ENCODE assay signal across 10 cellular contexts in genomic region chr11:65215441-65216076, GRCh38. TPM values are rescaled to one million over a fixed set of nuclear protein-coding genes. Genes with fewer than 3 reads are reported as not detected.
DNase-seq lines count a peak whose midpoint lies in the region; TF ChIP-seq lines count a peak whose summit lies in the region.
"Had no signal": no experiment of that assay in that cellular context is flagged by ENCODE, and none has a peak within 500 bp of the region (broad histone marks: within the 10 kb centered on the region; RNA-seq: fewer than 3 reads in every experiment).

No MANE protein-coding gene starts in this region.

- in situ Hi-C loops in transverse colon (cut with MboI; ENCODE audit: low pct_ligation_motif_present in 1 of 4, low pct_unique_long_range_greater_than_20kb in 1 of 4, low sequenced_read_pairs in 3 of 4): no loop called here

- 87 to 91% methylated on average over 21 to 24 of the region's 24 CpGs for WGBS in transverse colon (ENCODE audit: low coverage in 1 of 2), 2 donors

- no peaks in the 10 kb centered on the region for H3K27me3 ChIP-seq in transverse colon
- H3K27me3 ChIP-seq: vagina had no signal

- CTCF ChIA-PET in HEK293 (lab: Yijun Ruan, JAX): interaction anchor here (0.9 to 1.1 kb wide), 2 partner anchors 11 to 35 kb away, joined by 5 read pairs; no protein-coding TSS in a partner anchor

- peaks cover 0 to 14% of the 10 kb centered on the region in 2 experiments; a peak in 1 of 3 replicates for H3K36me3 ChIP-seq in HEK293 (ENCODE audit: control insufficient read depth in 2 of 2, insufficient read depth in 1 of 2, low read length in 2 of 2)
- peaks cover 0 to 9% (median 3%) of the 10 kb centered on the region in 4 donors for H3K36me3 ChIP-seq in transverse colon

- no peaks in the 10 kb centered on the region for H3K9me3 ChIP-seq in HEK293 (ENCODE audit: control insufficient read depth, insufficient read depth, low read depth, low read length)
- H3K9me3 ChIP-seq in transverse colon: no peaks in the 10 kb centered on the region
- H3K9me3 ChIP-seq: vagina had no signal

- POLR2A ChIA-PET in HEK293 (lab: Yijun Ruan, JAX): interaction anchor here (0.8 kb wide), 1 partner anchor 46 kb away, joined by 3 read pairs; the partner anchor contains the start of gene POLA2

- peak; percentile 64 for DNase-seq in activated CD4-positive, alpha-beta T cell treated with anti-CD3 and anti-CD28 coated beads for 48 hours
- peak; percentile 29 to 60 for DNase-seq in erythroblast (lab: John Stamatoyannopoulos, UW)
- peak; percentile 34 for DNase-seq in stimulated activated CD4-positive, alpha-beta T cell treated with anti-CD3 and anti-CD28 coated beads, Interleukin-4, amount 100 ng/mL, for 1 hour
- DNase-seq in islet precursor cell: no peak
- DNase-seq in NOMO-1 treated with dmso at 0.1 percent for 144 hours (lab: John Stamatoyannopoulos, UW; ENCODE audit: unreplicated experiment): no peak
- no peak for DNase-seq in transverse colon
- DNase-seq: DND-41, NCI-H1417 treated with DMSO at 0.1 percent for 48 hours had no signal

- no peak for TF ChIP-seq EP300 in transverse colon (IDR thresholded peaks at IDR 0.05; ENCODE audit: low read depth)

- TF ChIP-seq POLR2A in erythroblast (IDR thresholded peaks at IDR 0.05; ENCODE audit: low read length): no peak
- no peak for TF ChIP-seq POLR2A in transverse colon (IDR thresholded peaks at IDR 0.05)

- intact Hi-C loops in transverse colon (cut with DNase I; ENCODE audit: low total_unique reads): no loop called here

- no peaks in the 10 kb centered on the region; the same call in 1 of the 2 replicates for H3K4me1 ChIP-seq in HEK293 (ENCODE audit: control insufficient read depth, insufficient read depth, low read length)
- peaks cover 0 to 3% (median 0%) of the 10 kb centered on the region in 4 donors for H3K4me1 ChIP-seq in transverse colon

- H3K27ac ChIP-seq in HEK293 (ENCODE audit: extremely low read depth, low read depth, low read length): no peak overlapping the region
- H3K27ac ChIP-seq in transverse colon: no peak overlapping the region
- H3K27ac ChIP-seq: vagina had no signal

- TF ChIP-seq CTCF in HEK293 (tag by site-specific recombination; IDR thresholded peaks at IDR 0.05) (no peak), transverse colon (IDR thresholded peaks at IDR 0.05) (no peak)

- H3K4me3 ChIP-seq in HEK293 (ENCODE audit: low read depth, low read length) (no peak overlapping the region), transverse colon (no peak overlapping the region)
- H3K4me3 ChIP-seq: vagina had no signal

TF ChIP-seq in HEK293, 187 proteins besides CTCF, POLR2A, EP300 and RAD21 (continues in another document):
- TF ChIP-seq ZBTB26 (tag by site-specific recombination; optimal IDR thresholded peaks at IDR 0.05) (no peak), ZNF394 (tag by site-specific recombination; IDR thresholded peaks at IDR 0.05; ENCODE audit: borderline replicate concordance) (no peak), GLI2 (tag by site-specific recombination; IDR thresholded peaks at IDR 0.05; ENCODE audit: borderline replicate concordance, low read depth) (no peak), PATZ1 (tag by site-specific recombination; IDR thresholded peaks at IDR 0.05) (no peak), ZNF335 (tag by site-specific recombination; conservative IDR thresholded peaks at IDR 0.05) (no peak), REST (tag by site-specific recombination; IDR thresholded peaks at IDR 0.05) (no peak), ZNF626 (tag by site-specific recombination; IDR thresholded peaks at IDR 0.05) (no peak), ZNF366 (tag by site-specific recombination; conservative IDR thresholded peaks at IDR 0.05) (peak; percentile 70), SP3 (tag by site-specific recombination; IDR thresholded peaks at IDR 0.05) (no peak), ZBTB8A (tag by site-specific recombination; IDR thresholded peaks at IDR 0.05) (no peak), ZNF16 (tag by site-specific recombination; IDR thresholded peaks at IDR 0.05; ENCODE audit: low read depth) (no peak), ZNF184 (tag by site-specific recombination; IDR thresholded peaks at IDR 0.05) (no peak), ZNF311 (tag by site-specific recombination; IDR thresholded peaks at IDR 0.05; ENCODE audit: borderline replicate concordance) (no peak), ZNF596 (tag by site-specific recombination; IDR thresholded peaks at IDR 0.05) (peak; percentile 80), ZNF701 (tag by site-specific recombination; IDR thresholded peaks at IDR 0.05) (no peak), ZNF239 (tag by site-specific recombination; IDR thresholded peaks at IDR 0.05) (no peak), ZNF704 (tag by site-specific recombination; IDR thresholded peaks at IDR 0.05) (no peak), ZNF24 (tag by site-specific recombination; IDR thresholded peaks at IDR 0.05) (0 out of 2 replicates have a peak, but pooled peaks have one; percentile 52), ZFHX2 (tag by site-specific recombination; conservative IDR thresholded peaks at IDR 0.05) (peak; percentile 99), ZNF544 (tag by site-specific recombination; IDR thresholded peaks at IDR 0.05) (no peak), ZNF530 (tag by site-specific recombination; IDR thresholded peaks at IDR 0.05; ENCODE audit: low read depth) (no peak), PRDM1 (tag by site-specific recombination; IDR thresholded peaks at IDR 0.05) (peak; percentile 94), TRIM28 (IDR thresholded peaks at IDR 0.05; ENCODE audit: borderline replicate concordance, low read length) (no peak)

RNA-seq across cellular contexts. Expression of gene CAPN1, which starts 33.8 kb away (rescaled TPM):
- total RNA-seq in transverse colon: 1,000 to 10,000 TPM in 1 of 4 donors, 100 to 1,000 TPM in 3; 211 to 1,179 (median 376) TPM

RNA-seq across cellular contexts. Expression of gene SPDYC, which starts 45.5 kb away (rescaled TPM):
- total RNA-seq in transverse colon: not detected
- total RNA-seq: vagina had no signal

RNA-seq across cellular contexts. Expression of gene POLA2, which starts 46.2 kb away (rescaled TPM):
- 10 to 100 TPM in 1 of 4 donors, 1 to 10 TPM in 3; 3.0 to 17.5 (median 6.2) TPM for total RNA-seq in transverse colon

Comparison
In these comparisons a context has a peak if more than half of its experiments do, and no peak if none do; other contexts are left out.
1. DNase-seq: peak in activated CD4-positive, alpha-beta T cell treated with anti-CD3 and anti-CD28 coated beads for 48 hours (single experiment), erythroblast (2 of 2) and stimulated activated CD4-positive, alpha-beta T cell treated with anti-CD3 and anti-CD28 coated beads, Interleukin-4, amount 100 ng/mL, for 1 hour (single experiment); none in islet precursor cell (single experiment), NOMO-1 treated with dmso at 0.1 percent for 144 hours (single experiment) and transverse colon (single experiment).